ENCODE assay signal across 2 cellular contexts in genomic region chr6:10741643-10742042, GRCh38. TPM values are rescaled to one million over a fixed set of nuclear protein-coding genes. Genes with fewer than 3 reads are reported as not detected.
"Had no signal": no experiment of that assay in that cellular context is flagged by ENCODE, and none has a peak within 500 bp of the region (broad histone marks: within the 10 kb centered on the region; RNA-seq: fewer than 3 reads in every experiment).

No MANE protein-coding gene starts in this region.

RNA-seq across cellular contexts. Expression of gene C6orf52, which starts 47.2 kb away (rescaled TPM):
- total RNA-seq: GM23248, HT-29 had no signal
